In genomic region chr11:123197711-123198110, GRCh38 we compare ENCODE assay signal across 14 cellular contexts. TPM values are rescaled to one million over a fixed set of nuclear protein-coding genes. Genes with fewer than 3 reads are reported as not detected.
DNase-seq lines count a peak whose midpoint lies in the region; ATAC-seq, FAIRE-seq and TF ChIP-seq lines count a peak whose summit lies in the region.
"Had no signal": no experiment of that assay in that cellular context is flagged by ENCODE, and none has a peak within 500 bp of the region (broad histone marks: within the 10 kb centered on the region; RNA-seq: fewer than 3 reads in every experiment).

No MANE protein-coding gene starts in this region.

- no peak overlapping the region for H3K27ac Mint-ChIP-seq in activated T-helper 17 cell treated with anti-CD3 and anti-CD28 coated beads, Interleukin-2, amount 50 U/mL, for 72 hours
- no peak overlapping the region for H3K27ac Mint-ChIP-seq in stimulated activated naive B cell treated with anti-CD40 and anti-IgM and Interleukin-4, amounts not matched to agents 10 μg/mL and 1 μg/mL and 100 μg/mL, for 72 hours
- no peak overlapping the region for H3K27ac Mint-ChIP-seq in CD4-positive, alpha-beta memory T cell
- no peak overlapping the region for H3K27ac Mint-ChIP-seq in Caco-2 (ENCODE audit: unreplicated experiment)

- H3K4me1 ChIP-seq in CD4-positive, alpha-beta memory T cell (ENCODE audit: insufficient read depth, low read length): peaks cover 12% of the 10 kb centered on the region
- H3K4me1 ChIP-seq in Caco-2: peaks cover 21% of the 10 kb centered on the region
- H3K4me1 ChIP-seq: testis had no signal

- H3K4me3 ChIP-seq in AG10803 (ENCODE audit: low read length): no peak overlapping the region
- no peak overlapping the region for H3K4me3 ChIP-seq in CD4-positive, alpha-beta memory T cell (ENCODE audit: low read length in 2 of 2)
- no peak overlapping the region for H3K4me3 ChIP-seq in Caco-2 (ENCODE audit: low read depth, low read length)
- H3K4me3 ChIP-seq: testis had no signal

- no peaks in the 10 kb centered on the region for H3K9me3 Mint-ChIP-seq in activated T-helper 17 cell treated with anti-CD3 and anti-CD28 coated beads, Interleukin-2, amount 50 U/mL, for 72 hours
- no peaks in the 10 kb centered on the region for H3K9me3 Mint-ChIP-seq in stimulated activated naive B cell treated with anti-CD40 and anti-IgM and Interleukin-4, amounts not matched to agents 10 μg/mL and 1 μg/mL and 100 μg/mL, for 72 hours
- no peaks in the 10 kb centered on the region for H3K9me3 Mint-ChIP-seq in CD4-positive, alpha-beta memory T cell
- no peaks in the 10 kb centered on the region for H3K9me3 Mint-ChIP-seq in Caco-2 (ENCODE audit: unreplicated experiment)

- POLR2A ChIA-PET in CD4-positive, alpha-beta memory T cell (lab: Charles Lee; ENCODE audit: partially characterized antibody): no interaction called here
- POLR2A ChIA-PET in Caco-2 (lab: Charles Lee): no interaction called here

- TF ChIP-seq CTCF in AG10803 (conservative IDR thresholded peaks at IDR 0.05; ENCODE audit: low read length) (no peak), Caco-2 (IDR thresholded peaks at IDR 0.05; ENCODE audit: insufficient read depth in 1 of 2, low read depth in 1 of 2, low read length in 1 of 2, severe bottlenecking in 1 of 2, unreplicated experiment in 1 of 2) (no peak)

- TF ChIP-seq POLR2A in H54 (IDR thresholded peaks at IDR 0.05; ENCODE audit: low read depth, low read length): no peak

- H3K9me3 ChIP-seq in CD4-positive, alpha-beta memory T cell (ENCODE audit: control insufficient read depth in 1 of 2, low read length in 2 of 2): no peaks in the 10 kb centered on the region
- no peaks in the 10 kb centered on the region for H3K9me3 ChIP-seq in Caco-2
- H3K9me3 ChIP-seq: neutrophil, testis had no signal

- H3K36me3 Mint-ChIP-seq in activated T-helper 17 cell treated with anti-CD3 and anti-CD28 coated beads, Interleukin-2, amount 50 U/mL, for 72 hours (ENCODE audit: low read depth): no peaks in the 10 kb centered on the region
- H3K36me3 Mint-ChIP-seq in stimulated activated naive B cell treated with anti-CD40 and anti-IgM and Interleukin-4, amounts not matched to agents 10 μg/mL and 1 μg/mL and 100 μg/mL, for 72 hours: no peaks in the 10 kb centered on the region
- H3K36me3 Mint-ChIP-seq in CD4-positive, alpha-beta memory T cell: no peaks in the 10 kb centered on the region
- H3K36me3 Mint-ChIP-seq in Caco-2 (ENCODE audit: insufficient read depth, unreplicated experiment): peaks cover 4% of the 10 kb centered on the region

- no TSS peak for BruUV-seq in Caco-2 (replicated peaks; lab: Mats Ljungman, UMichigan)

- peaks cover 45% of the 10 kb centered on the region for H3K27me3 Mint-ChIP-seq in activated T-helper 17 cell treated with anti-CD3 and anti-CD28 coated beads, Interleukin-2, amount 50 U/mL, for 72 hours
- peaks cover 61 to 75% of the 10 kb centered on the region in 2 donors for H3K27me3 Mint-ChIP-seq in stimulated activated naive B cell treated with anti-CD40 and anti-IgM and Interleukin-4, amounts not matched to agents 10 μg/mL and 1 μg/mL and 100 μg/mL, for 72 hours
- H3K27me3 Mint-ChIP-seq in CD4-positive, alpha-beta memory T cell: peaks cover 43 to 55% of the 10 kb centered on the region in 2 donors
- H3K27me3 Mint-ChIP-seq in Caco-2 (ENCODE audit: insufficient read depth, unreplicated experiment): peaks cover 5% of the 10 kb centered on the region

- no peaks in the 10 kb centered on the region for H3K36me3 ChIP-seq in CD4-positive, alpha-beta memory T cell (ENCODE audit: insufficient read depth, low read length)
- no peaks in the 10 kb centered on the region for H3K36me3 ChIP-seq in Caco-2 (ENCODE audit: control insufficient read depth, insufficient read depth, low read length)
- H3K36me3 ChIP-seq: neutrophil had no signal

- no peak overlapping the region for H3K4me3 Mint-ChIP-seq in activated T-helper 17 cell treated with anti-CD3 and anti-CD28 coated beads, Interleukin-2, amount 50 U/mL, for 72 hours
- no peak overlapping the region for H3K4me3 Mint-ChIP-seq in stimulated activated naive B cell treated with anti-CD40 and anti-IgM and Interleukin-4, amounts not matched to agents 10 μg/mL and 1 μg/mL and 100 μg/mL, for 72 hours
- H3K4me3 Mint-ChIP-seq in CD4-positive, alpha-beta memory T cell: no peak overlapping the region
- H3K4me3 Mint-ChIP-seq in Caco-2 (ENCODE audit: unreplicated experiment): no peak overlapping the region

- peaks cover 22% of the 10 kb centered on the region for H3K27me3 ChIP-seq in CD4-positive, alpha-beta memory T cell (ENCODE audit: insufficient read depth, low read length)
- no peaks in the 10 kb centered on the region; the same call in 1 of the 2 replicates for H3K27me3 ChIP-seq in Caco-2 (replicated peaks; ENCODE audit: control insufficient read depth, insufficient read depth, low read length)
- H3K27me3 ChIP-seq: testis had no signal

- peak; percentile 93 for FAIRE-seq in H54 (lab: Jason Lieb, UNC)

- CTCF ChIA-PET in CD4-positive, alpha-beta memory T cell (lab: Charles Lee; ENCODE audit: partially characterized antibody): no interaction called here
- CTCF ChIA-PET in Caco-2 (lab: Charles Lee): no interaction called here

- H3K4me1 Mint-ChIP-seq in activated T-helper 17 cell treated with anti-CD3 and anti-CD28 coated beads, Interleukin-2, amount 50 U/mL, for 72 hours: peaks cover 6% of the 10 kb centered on the region
- peaks cover 4 to 10% of the 10 kb centered on the region in 2 donors for H3K4me1 Mint-ChIP-seq in stimulated activated naive B cell treated with anti-CD40 and anti-IgM and Interleukin-4, amounts not matched to agents 10 μg/mL and 1 μg/mL and 100 μg/mL, for 72 hours
- H3K4me1 Mint-ChIP-seq in CD4-positive, alpha-beta memory T cell: peaks cover 8 to 15% (median 8%) of the 10 kb centered on the region in 4 donors
- peaks cover 17% of the 10 kb centered on the region for H3K4me1 Mint-ChIP-seq in Caco-2 (ENCODE audit: low read depth, unreplicated experiment)

- intact Hi-C loops in CD4-positive, alpha-beta memory T cell (cut with micrococcal nuclease): no loop called here
- intact Hi-C loops in Caco-2 (cut with micrococcal nuclease; ENCODE audit: unreplicated experiment): no loop called here

- H3K27ac ChIP-seq in CD4-positive, alpha-beta memory T cell (ENCODE audit: low read depth, low read length): no peak overlapping the region
- H3K27ac ChIP-seq: neutrophil, testis had no signal

- peak; percentile 82 for ATAC-seq in activated T-helper 17 cell treated with anti-CD3 and anti-CD28 coated beads, Interleukin-2, amount 50 U/mL, for 72 hours (replicated peaks)
- no peak for ATAC-seq in stimulated activated naive B cell treated with anti-CD40 and anti-IgM and Interleukin-4, amounts not matched to agents 10 μg/mL and 1 μg/mL and 100 μg/mL, for 72 hours (replicated peaks)
- ATAC-seq in GM18867 (IDR thresholded peaks at IDR 0.05; ENCODE audit: unreplicated experiment): no peak

- DNase-seq in AG10803 (ENCODE audit: low read depth) (peak; percentile 91), H54 (ENCODE audit: insufficient read length, low spot score) (peak; percentile 43), kidney tubule cell (ENCODE audit: low spot score) (peak; percentile 59), Caco-2 (no peak)
- no peak for DNase-seq in stimulated activated naive B cell treated with anti-CD40 and anti-IgM and Interleukin-4, amounts not matched to agents 10 μg/mL and 1 μg/mL and 100 μg/mL, for 72 hours
- no peak for DNase-seq in CD4-positive, alpha-beta memory T cell
- DNase-seq: aorta; DMS79 treated with DMSO at 0.1 percent for 48 hours; stimulated activated CD4-positive, alpha-beta T cell treated with anti-CD3 and anti-CD28 coated beads, Interleukin-4, amount 100 ng/mL, for 24 hours; testis had no signal

RNA-seq across cellular contexts. Expression of gene CLMP, which starts 2.7 kb away (rescaled TPM):
- total RNA-seq in activated T-helper 17 cell treated with anti-CD3 and anti-CD28 coated beads, Interleukin-2, amount 50 U/mL, for 72 hours: under 1 TPM; 0.66 to 0.67 TPM
- under 1 TPM; 0.50 to 0.55 TPM for total RNA-seq in CD4-positive, alpha-beta memory T cell
- under 1 TPM; 0.41 to 0.97 TPM for polyA plus RNA-seq in CD4-positive, alpha-beta memory T cell
- total RNA-seq in Caco-2 (2022): 44.0 and 58.9 TPM in 2 replicates
- total RNA-seq: SK-MEL-5 had no signal

Comparison
In these comparisons a context has a peak if more than half of its experiments do, and no peak if none do; other contexts are left out.
1. DNase-seq: peak in AG10803 (single experiment), H54 (single experiment) and kidney tubule cell (single experiment); none in stimulated activated naive B cell treated with anti-CD40 and anti-IgM and Interleukin-4, amounts not matched to agents 10 μg/mL and 1 μg/mL and 100 μg/mL, for 72 hours (single experiment), CD4-positive, alpha-beta memory T cell (0 of 5) and Caco-2 (0 of 2).
2. RNA of gene CLMP, which starts 2.7 kb away (total RNA-seq): 44.0 to 58.9 TPM in Caco-2; 0.66 to 0.67 TPM in activated T-helper 17 cell treated with anti-CD3 and anti-CD28 coated beads, Interleukin-2, amount 50 U/mL, for 72 hours and 0.50 to 0.55 TPM in CD4-positive, alpha-beta memory T cell; every median in the first group is over 10 times any median in the second.